1 cellular context compared by ENCODE assay signal in the genomic region with DNA sequence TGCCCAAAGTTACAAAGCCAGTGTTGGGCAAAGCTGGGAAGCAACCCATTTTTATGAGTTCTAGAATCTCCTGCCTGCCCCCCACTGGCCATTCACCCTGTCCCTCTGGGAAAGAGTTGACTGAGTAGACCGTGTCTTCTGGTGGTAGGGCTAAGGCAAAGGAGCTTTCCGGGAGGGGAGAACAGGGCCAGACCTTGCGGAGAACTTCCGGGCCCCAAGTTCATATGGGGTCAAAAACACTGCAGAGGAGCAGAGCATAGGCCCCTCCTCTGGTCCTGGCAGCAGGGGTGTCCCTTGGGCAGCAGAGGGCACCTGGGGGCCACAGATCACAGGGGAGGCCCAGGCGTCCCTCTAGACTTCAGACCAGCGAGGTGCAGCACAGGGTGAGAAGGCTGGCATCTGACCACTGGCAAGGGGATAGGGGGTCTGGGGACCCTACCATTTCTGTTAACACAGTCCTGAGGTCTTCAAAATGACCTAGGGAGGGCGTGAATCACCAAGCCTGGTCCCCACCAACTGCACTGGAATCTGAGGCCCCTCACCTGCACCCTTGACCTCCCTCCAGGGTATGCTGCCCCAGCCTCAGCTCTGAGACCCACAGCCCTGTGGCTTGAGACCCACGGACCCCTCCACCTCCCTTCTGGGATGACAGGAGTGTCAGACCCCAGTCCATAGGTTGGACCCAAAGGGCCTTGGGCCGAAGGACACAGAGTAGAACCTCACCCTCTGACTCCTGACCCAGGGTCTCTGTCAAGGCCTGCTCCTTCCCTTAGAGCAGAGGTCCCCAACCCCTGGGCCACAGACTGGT.
TF ChIP-seq lines count a peak whose summit lies in the region.

No MANE protein-coding gene starts in this region.

TF ChIP-seq in GM23338, 12 proteins besides CTCF, POLR2A, EP300 and RAD21 (continued from another document):
- TF ChIP-seq, protein P1, sequence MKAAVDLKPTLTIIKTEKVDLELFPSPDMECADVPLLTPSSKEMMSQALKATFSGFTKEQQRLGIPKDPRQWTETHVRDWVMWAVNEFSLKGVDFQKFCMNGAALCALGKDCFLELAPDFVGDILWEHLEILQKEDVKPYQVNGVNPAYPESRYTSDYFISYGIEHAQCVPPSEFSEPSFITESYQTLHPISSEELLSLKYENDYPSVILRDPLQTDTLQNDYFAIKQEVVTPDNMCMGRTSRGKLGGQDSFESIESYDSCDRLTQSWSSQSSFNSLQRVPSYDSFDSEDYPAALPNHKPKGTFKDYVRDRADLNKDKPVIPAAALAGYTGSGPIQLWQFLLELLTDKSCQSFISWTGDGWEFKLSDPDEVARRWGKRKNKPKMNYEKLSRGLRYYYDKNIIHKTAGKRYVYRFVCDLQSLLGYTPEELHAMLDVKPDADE (IDR thresholded peaks at IDR 0.05), result no peak
- TF ChIP-seq ZNF114 (CRISPR knock-in tag; IDR thresholded peaks at IDR 0.05) (no peak), JUNB (IDR thresholded peaks at IDR 0.05; ENCODE audit: unreplicated experiment) (no peak), POLR2AphosphoS5 (IDR thresholded peaks at IDR 0.05; ENCODE audit: low read depth) (no peak), EZH2 (IDR thresholded peaks at IDR 0.05; ENCODE audit: low read depth, unreplicated experiment) (no peak)
